Comparison of ENCODE assay signal across 8 cellular contexts in genomic region chr10:102504179-102504975, GRCh38. TPM values are rescaled to one million over a fixed set of nuclear protein-coding genes. Genes with fewer than 3 reads are reported as not detected.
A peak's percentile ranks its signal among the peaks of the same experiment; 100 is the strongest.
DNase-seq lines count a peak whose midpoint lies in the region; ATAC-seq, FAIRE-seq and TF ChIP-seq lines count a peak whose summit lies in the region.

No MANE protein-coding gene starts in this region.

- TF ChIP-seq CTCF in bronchial epithelial cell (IDR thresholded peaks at IDR 0.05; ENCODE audit: insufficient read depth, low read length, severe bottlenecking) (no peak), GM10266 (IDR thresholded peaks at IDR 0.05; ENCODE audit: control insufficient read depth, insufficient read depth, low read depth, missing control alignments) (no peak)

- H3K36me3 ChIP-seq in bronchial epithelial cell (ENCODE audit: control insufficient read depth, insufficient read depth, low read length) = no peaks in the 10 kb centered on the region

- DNase-seq in DMS53 (lab: John Stamatoyannopoulos, UW) (peak; percentile 52), DMS53 treated with DMSO at 0.1 percent for 48 hours (lab: John Stamatoyannopoulos, UW; ENCODE audit: unreplicated experiment) (no peak), T-helper 1 cell (peak in 3 of 5 donors; percentile 6 to 44 (median 27)), bronchial epithelial cell (ENCODE audit: low read depth) (peak; percentile 32), left kidney (ENCODE audit: low read depth, low spot score) (peak; percentile 85), GM10266 (ENCODE audit: extremely low spot score) (no peak)
- peak; percentile 25 for DNase-seq in stimulated activated CD4-positive, alpha-beta T cell treated with anti-CD3 and anti-CD28 coated beads, Interleukin-4, amount 100 ng/mL, for 24 hours

- no peak for ATAC-seq in esophagus mucosa

- FAIRE-seq in bronchial epithelial cell (lab: Jason Lieb, UNC) = no peak

- H3K27me3 ChIP-seq in bronchial epithelial cell (ENCODE audit: control insufficient read depth, insufficient read depth, low read length) = no peaks in the 10 kb centered on the region

- H3K4me3 ChIP-seq in bronchial epithelial cell (ENCODE audit: low read depth, low read length) = peak overlapping the region; percentile 90

RNA-seq across cellular contexts. Expression of gene SUFU, which starts 0.6 kb away (rescaled TPM):
- total RNA-seq in bronchial epithelial cell = 0.79 and 0.90 TPM in 2 replicates
- total RNA-seq in esophagus mucosa = 9.4 TPM

RNA-seq across cellular contexts. Expression of gene ACTR1A, which starts 1.9 kb away (rescaled TPM):
- total RNA-seq in bronchial epithelial cell (53.2 and 79.6 TPM in 2 replicates), esophagus mucosa (67.3 TPM)

RNA-seq across cellular contexts. Expression of gene C10orf95, which starts 53.0 kb away (rescaled TPM):
- total RNA-seq in bronchial epithelial cell (2.9 and 6.3 TPM in 2 replicates), esophagus mucosa (1.6 TPM)

Comparison
In these comparisons a context has a peak if more than half of its experiments do, and no peak if none do; other contexts are left out.
1. DNase-seq: peak in DMS53 (single experiment), T-helper 1 cell (3 of 5), bronchial epithelial cell (single experiment), left kidney (single experiment) and stimulated activated CD4-positive, alpha-beta T cell treated with anti-CD3 and anti-CD28 coated beads, Interleukin-4, amount 100 ng/mL, for 24 hours (single experiment); none in DMS53 treated with DMSO at 0.1 percent for 48 hours (single experiment) and GM10266 (single experiment).